ENCODE assay signal across 12 cellular contexts in genomic region chr19:29927944-29928669, GRCh38. TPM values are rescaled to one million over a fixed set of nuclear protein-coding genes. Genes with fewer than 3 reads are reported as not detected.
A peak's percentile ranks its signal among the peaks of the same experiment; 100 is the strongest.
DNase-seq lines count a peak whose midpoint lies in the region; ATAC-seq and TF ChIP-seq lines count a peak whose summit lies in the region.
"Had no signal": no experiment of that assay in that cellular context is flagged by ENCODE, and none has a peak within 500 bp of the region (broad histone marks: within the 10 kb centered on the region; RNA-seq: fewer than 3 reads in every experiment).

No MANE protein-coding gene starts in this region.

- intact Hi-C loops in esophagus squamous epithelium (cut with DNase I), result no loop called here

- no peak for TF ChIP-seq POLR2A in esophagus squamous epithelium (IDR thresholded peaks at IDR 0.05)

- 58 to 62% methylated on average over 10 to 13 of the region's 14 CpGs for WGBS in esophagus squamous epithelium, 2 donors

- H3K36me3 Mint-ChIP-seq in GM23338 (ENCODE audit: low read depth), result no peaks in the 10 kb centered on the region
- no peaks in the 10 kb centered on the region for H3K36me3 Mint-ChIP-seq in neural crest cell (ENCODE audit: low read depth)
- no peaks in the 10 kb centered on the region for H3K36me3 Mint-ChIP-seq in activated T-cell treated with anti-CD3 and anti-CD28 coated beads, Interleukin-2, amount 50 U/mL, for 4 hours (ENCODE audit: insufficient read depth)
- H3K36me3 Mint-ChIP-seq: natural killer cell treated with Interleukin-12 subunit alpha and Interleukin-12 subunit beta and Interleukin-15 and Interleukin-18, amount 100 ng/mL, for 72 hours had no signal

- H3K4me1 Mint-ChIP-seq in GM23338, result peaks cover 11% of the 10 kb centered on the region; the same call in 2 of the 3 replicates
- H3K4me1 Mint-ChIP-seq in neural crest cell, result peaks cover 24% of the 10 kb centered on the region
- peaks cover 2% of the 10 kb centered on the region for H3K4me1 Mint-ChIP-seq in activated T-cell treated with anti-CD3 and anti-CD28 coated beads, Interleukin-2, amount 50 U/mL, for 4 hours (ENCODE audit: low read depth)

- H3K27ac ChIP-seq in GM23338 (ENCODE audit: low read depth), result no peak overlapping the region
- H3K27ac ChIP-seq in esophagus squamous epithelium, result no peak overlapping the region

- H3K27me3 ChIP-seq in GM23338 (ENCODE audit: insufficient read depth) (no peaks in the 10 kb centered on the region), esophagus squamous epithelium (no peaks in the 10 kb centered on the region)

- H3K27ac Mint-ChIP-seq in GM23338 (no peak overlapping the region), neural crest cell (ENCODE audit: unreplicated experiment) (peak overlapping the region; percentile 47)
- H3K27ac Mint-ChIP-seq: natural killer cell treated with Interleukin-12 subunit alpha and Interleukin-12 subunit beta and Interleukin-15 and Interleukin-18, amount 100 ng/mL, for 72 hours had no signal

- H3K27me3 Mint-ChIP-seq in GM23338 (ENCODE audit: insufficient read depth, low read depth, poor library complexity) (peaks cover 7% of the 10 kb centered on the region), neural crest cell (ENCODE audit: low read depth) (no peaks in the 10 kb centered on the region)
- peaks cover 6% of the 10 kb centered on the region for H3K27me3 Mint-ChIP-seq in activated T-cell treated with anti-CD3 and anti-CD28 coated beads, Interleukin-2, amount 50 U/mL, for 4 hours (ENCODE audit: low read depth)

- H3K4me3 Mint-ChIP-seq in GM23338, result no peak overlapping the region
- H3K4me3 Mint-ChIP-seq in neural crest cell, result peak overlapping the region; percentile 27
- no peak overlapping the region for H3K4me3 Mint-ChIP-seq in activated T-cell treated with anti-CD3 and anti-CD28 coated beads, Interleukin-2, amount 50 U/mL, for 4 hours
- H3K4me3 Mint-ChIP-seq: natural killer cell treated with Interleukin-12 subunit alpha and Interleukin-12 subunit beta and Interleukin-15 and Interleukin-18, amount 100 ng/mL, for 72 hours had no signal

- H3K9me3 Mint-ChIP-seq in GM23338, result no peaks in the 10 kb centered on the region
- no peaks in the 10 kb centered on the region for H3K9me3 Mint-ChIP-seq in neural crest cell
- no peaks in the 10 kb centered on the region for H3K9me3 Mint-ChIP-seq in activated T-cell treated with anti-CD3 and anti-CD28 coated beads, Interleukin-2, amount 50 U/mL, for 4 hours
- H3K9me3 Mint-ChIP-seq: natural killer cell treated with Interleukin-12 subunit alpha and Interleukin-12 subunit beta and Interleukin-15 and Interleukin-18, amount 100 ng/mL, for 72 hours had no signal

- peak; percentile 75 for DNase-seq in GM23338 (ENCODE audit: low spot score)
- peak; percentile 15 for DNase-seq in RPMI7951 (ENCODE audit: low read depth)
- peak; percentile 31 for DNase-seq in neural crest cell (ENCODE audit: low read depth, low spot score)
- no peak for DNase-seq in kidney tubule cell (ENCODE audit: low spot score)
- no peak for DNase-seq in activated CD4-positive, alpha-beta T cell treated with anti-CD3 and anti-CD28 coated beads for 4 hours
- DNase-seq in activated T-cell treated with anti-CD3 and anti-CD28 coated beads, Interleukin-2, amount 50 U/mL, for 4 hours, result no peak
- DNase-seq in esophagus squamous epithelium (lab: John Stamatoyannopoulos, UW), result no peak
- DNase-seq: activated CD8-positive, alpha-beta memory T cell treated with anti-CD3 and anti-CD28 coated beads for 24 hours; DMS53 had no signal

- H3K79me2 ChIP-seq in GM23338 (replicated peaks; ENCODE audit: insufficient read depth), result no peaks in the 10 kb centered on the region

- H3K9me2 ChIP-seq in GM23338 (ENCODE audit: insufficient read depth), result no peaks in the 10 kb centered on the region

- no peaks in the 10 kb centered on the region for H4K20me1 ChIP-seq in GM23338 (replicated peaks; ENCODE audit: insufficient read depth)

- peaks cover 9% of the 10 kb centered on the region; the same call in 1 of the 2 replicates for H3K4me1 ChIP-seq in GM23338 (ENCODE audit: insufficient read depth)
- no peaks in the 10 kb centered on the region for H3K4me1 ChIP-seq in esophagus squamous epithelium

- ATAC-seq in GM18517 (IDR thresholded peaks at IDR 0.05; ENCODE audit: unreplicated experiment), result peak; percentile 54
- peak; percentile 93 for ATAC-seq in GM23338
- ATAC-seq in activated T-cell treated with anti-CD3 and anti-CD28 coated beads, Interleukin-2, amount 50 U/mL, for 4 hours, result no peak
- ATAC-seq: Right ventricle myocardium inferior had no signal

- H3K4me3 ChIP-seq in GM23338 (no peak overlapping the region), esophagus squamous epithelium (no peak overlapping the region)

- TF ChIP-seq CTCF in GM23338 (conservative IDR thresholded peaks at IDR 0.05; ENCODE audit: low read depth in 2 of 2), result no peak
- TF ChIP-seq CTCF in neural crest cell (conservative IDR thresholded peaks at IDR 0.05), result no peak
- no peak for TF ChIP-seq CTCF in esophagus squamous epithelium (IDR thresholded peaks at IDR 0.05)

- H2AFZ ChIP-seq in GM23338, result peak overlapping the region; percentile 95

- no peaks in the 10 kb centered on the region for H3K9me3 ChIP-seq in esophagus squamous epithelium

- H3K4me2 ChIP-seq in GM23338, result peak overlapping the region; percentile 37; the same call in 1 of the 2 replicates

- H3K36me3 ChIP-seq in GM23338 (ENCODE audit: insufficient read depth) (no peaks in the 10 kb centered on the region), esophagus squamous epithelium (no peaks in the 10 kb centered on the region)

- no peaks in the 10 kb centered on the region for H3F3A ChIP-seq in GM23338 (replicated peaks; ENCODE audit: low read depth)

TF ChIP-seq in GM23338, 12 proteins besides CTCF, POLR2A, EP300 and RAD21:
- TF ChIP-seq STAT1 (IDR thresholded peaks at IDR 0.05; ENCODE audit: unreplicated experiment) (no peak), CREB1 (CRISPR knock-in tag; IDR thresholded peaks at IDR 0.05; ENCODE audit: low read depth) (no peak), NANOG (IDR thresholded peaks at IDR 0.05; ENCODE audit: borderline replicate concordance) (no peak), ETS1 (IDR thresholded peaks at IDR 0.05) (no peak), EZH2phosphoT487 (IDR thresholded peaks at IDR 0.05; ENCODE audit: unreplicated experiment) (no peak), POLR2AphosphoS5 (IDR thresholded peaks at IDR 0.05; ENCODE audit: low read depth) (no peak), ZNF114 (CRISPR knock-in tag; IDR thresholded peaks at IDR 0.05) (no peak)

RNA-seq across cellular contexts. Expression of gene URI1, which starts 13.9 kb away (rescaled TPM):
- total RNA-seq in GM23338 (2014; rRNA removed; shearing (Covaris generic)), result 52.6 and 68.4 TPM in 2 replicates
- polyA plus RNA-seq in GM23338 (2016; fragmentation: Nextera tagmentation; extraction: Ambion mirVana), result 27.6 and 28.3 TPM in 2 replicates
- 49.8 and 77.7 TPM in 2 replicates for total RNA-seq in RPMI7951 (2014; rRNA removed; shearing (Covaris generic))
- 58.6 and 59.9 TPM in 2 replicates for total RNA-seq in neural crest cell
- total RNA-seq in activated T-cell treated with anti-CD3 and anti-CD28 coated beads, Interleukin-2, amount 50 U/mL, for 4 hours, result 10 to 100 TPM; 69.5 to 80.5 (median 77.8) TPM
- total RNA-seq in esophagus squamous epithelium, result 10 to 100 TPM; 19.3 to 68.3 (median 43.6) TPM

Comparison
In these comparisons a context has a peak if more than half of its experiments do, and no peak if none do; other contexts are left out.
1. ATAC-seq: peak in GM18517 (single experiment) and GM23338 (single experiment); none in activated T-cell treated with anti-CD3 and anti-CD28 coated beads, Interleukin-2, amount 50 U/mL, for 4 hours (0 of 2).
2. DNase-seq: peak in GM23338 (single experiment), RPMI7951 (single experiment) and neural crest cell (single experiment); none in kidney tubule cell (single experiment), activated CD4-positive, alpha-beta T cell treated with anti-CD3 and anti-CD28 coated beads for 4 hours (0 of 2), activated T-cell treated with anti-CD3 and anti-CD28 coated beads, Interleukin-2, amount 50 U/mL, for 4 hours (single experiment) and esophagus squamous epithelium (single experiment).